Comparison of ENCODE assay signal across 1 cellular context in the genomic region with DNA sequence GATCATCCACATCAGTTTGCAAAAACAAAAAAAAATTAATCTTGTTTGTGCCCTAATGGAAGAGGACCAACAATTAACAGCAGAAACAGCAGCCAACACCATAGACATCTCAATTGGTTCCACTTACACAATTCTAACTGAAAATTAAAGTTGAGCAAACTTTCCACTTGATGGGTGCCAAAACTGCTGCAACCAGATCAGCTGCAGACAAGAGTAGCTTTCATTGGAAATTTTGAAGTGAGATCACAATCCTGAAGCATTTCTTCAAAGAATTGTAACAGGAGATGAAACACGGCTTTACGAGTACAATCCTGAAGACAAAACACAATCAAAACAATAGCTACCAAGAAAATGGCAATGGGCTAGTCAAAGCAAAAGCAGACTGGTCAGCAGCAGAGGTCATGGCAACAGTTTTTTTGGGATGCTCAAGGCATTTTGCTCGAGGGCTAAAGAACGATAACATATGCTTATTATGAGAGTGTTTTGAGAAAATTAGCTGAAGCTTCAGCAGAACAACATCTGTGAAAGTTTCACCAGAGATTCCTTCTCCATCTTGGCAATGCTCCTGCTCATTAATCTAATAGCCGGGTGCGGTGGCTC.
TF ChIP-seq lines count a peak whose summit lies in the region.

No MANE protein-coding gene starts in this region.

TF ChIP-seq in endothelial cell of umbilical vein, 7 proteins besides CTCF, POLR2A, EP300 and RAD21:
- TF ChIP-seq GATA2 (IDR thresholded peaks at IDR 0.05; ENCODE audit: insufficient read depth, insufficient read length, low read depth, low read length), result no peak
- TF ChIP-seq, protein P1, sequence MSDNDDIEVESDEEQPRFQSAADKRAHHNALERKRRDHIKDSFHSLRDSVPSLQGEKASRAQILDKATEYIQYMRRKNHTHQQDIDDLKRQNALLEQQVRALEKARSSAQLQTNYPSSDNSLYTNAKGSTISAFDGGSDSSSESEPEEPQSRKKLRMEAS (IDR thresholded peaks at IDR 0.05; ENCODE audit: insufficient read depth, insufficient read length), result no peak
- TF ChIP-seq JUN (IDR thresholded peaks at IDR 0.05; ENCODE audit: borderline replicate concordance, insufficient read depth, insufficient read length, low read depth), result no peak
- TF ChIP-seq MYC (IDR thresholded peaks at IDR 0.05; ENCODE audit: low read depth, low read length), result no peak
- no peak for TF ChIP-seq FOS (IDR thresholded peaks at IDR 0.05; ENCODE audit: borderline replicate concordance, insufficient read depth, low read length)
- TF ChIP-seq POLR2AphosphoS5 (IDR thresholded peaks at IDR 0.05; ENCODE audit: insufficient read depth, low read depth, low read length), result no peak
- TF ChIP-seq EZH2 (IDR thresholded peaks at IDR 0.05; ENCODE audit: borderline replicate concordance, low read depth, low read length, severe bottlenecking), result no peak
